In the genomic region with DNA sequence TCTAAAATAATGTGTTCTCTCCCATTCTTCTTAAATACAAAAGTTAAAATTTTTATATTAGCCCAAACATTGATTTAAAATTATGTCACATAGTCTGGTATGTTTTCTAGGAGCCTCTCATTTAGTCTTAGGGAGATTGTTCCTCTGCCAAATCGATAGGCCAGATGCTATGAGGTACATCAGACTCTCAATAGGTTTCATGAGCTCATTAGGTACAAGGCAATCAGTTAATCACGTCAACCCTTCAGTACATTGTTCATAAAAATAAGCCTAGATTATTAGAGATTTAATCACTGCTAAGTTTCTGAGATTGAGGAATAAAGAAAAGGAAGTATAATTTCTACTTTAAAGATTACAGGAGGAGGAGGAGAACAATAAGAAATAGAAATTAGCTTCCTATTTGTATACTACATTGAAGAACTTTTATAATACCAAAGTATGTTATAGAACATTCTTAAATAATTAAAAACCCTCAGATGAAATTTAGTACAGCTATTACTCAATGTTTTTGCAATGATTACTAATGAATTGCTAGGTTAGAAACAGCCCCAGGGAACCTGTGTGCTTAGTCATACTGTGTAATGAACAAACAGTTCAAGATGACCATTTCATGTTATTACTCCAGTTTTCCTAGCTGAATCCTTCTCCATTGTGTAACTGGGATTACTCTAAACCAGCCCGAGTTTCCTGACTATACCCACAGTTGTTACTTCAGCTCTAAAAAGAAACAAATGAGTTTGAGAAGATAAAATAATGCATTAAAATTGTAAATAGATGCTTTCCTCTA, we compare ENCODE assay signal across 12 cellular contexts.
A peak's percentile ranks its signal among the peaks of the same experiment; 100 is the strongest.
DNase-seq lines count a peak whose midpoint lies in the region; ATAC-seq and TF ChIP-seq lines count a peak whose summit lies in the region.
"Had no signal": no experiment of that assay in that cellular context is flagged by ENCODE, and none has a peak within 500 bp of the region (broad histone marks: within the 10 kb centered on the region; RNA-seq: fewer than 3 reads in every experiment).

No MANE protein-coding gene starts in this region.

- H3K36me3 ChIP-seq in right atrium auricular region: no peaks in the 10 kb centered on the region
- no peaks in the 10 kb centered on the region for H3K36me3 ChIP-seq in left ventricle myocardium inferior
- H3K36me3 ChIP-seq: BLaER1, right lobe of liver had no signal

- no peak for DNase-seq in Right ventricle myocardium inferior (ENCODE audit: missing footprints)
- no peak for DNase-seq in right atrium auricular region (ENCODE audit: low spot score)
- peak; percentile 86 for DNase-seq in astrocyte of the spinal cord (ENCODE audit: low read depth, low spot score)
- DNase-seq in left ventricle myocardium inferior: no peak
- DNase-seq in dorsolateral prefrontal cortex: no peak
- no peak for DNase-seq in natural killer cell treated with Interleukin-12 subunit alpha and Interleukin-12 subunit beta and Interleukin-15 and Interleukin-18, amount 100 ng/mL, for 72 hours (ENCODE audit: low spot score)
- DNase-seq in activated CD4-positive, alpha-beta memory T cell treated with anti-CD3 and anti-CD28 coated beads for 36 hours: no peak
- DNase-seq in type B pancreatic cell (ENCODE audit: extremely low spot score, unreplicated experiment): no peak
- DNase-seq: NCI-H2107, right lobe of liver had no signal

- peak; percentile 84 for ATAC-seq in Right ventricle myocardium inferior
- ATAC-seq in natural killer cell treated with Interleukin-12 subunit alpha and Interleukin-12 subunit beta and Interleukin-15 and Interleukin-18, amount 100 ng/mL, for 72 hours: no peak

- TF ChIP-seq CTCF in right atrium auricular region (IDR thresholded peaks at IDR 0.05) (no peak), astrocyte of the spinal cord (IDR thresholded peaks at IDR 0.05; ENCODE audit: low read depth, low read length) (no peak), left ventricle myocardium inferior (IDR thresholded peaks at IDR 0.05; ENCODE audit: borderline replicate concordance) (no peak), dorsolateral prefrontal cortex (IDR thresholded peaks at IDR 0.05 in 54 of 56, conservative IDR thresholded peaks at IDR 0.05 in 2 of 56; ENCODE audit: low read depth in 1 of 56, partially characterized antibody in 56 of 56) (no peak), type B pancreatic cell (conservative IDR thresholded peaks at IDR 0.05) (no peak)

- H3K4me3 ChIP-seq in right atrium auricular region (no peak overlapping the region), astrocyte of the spinal cord (ENCODE audit: low read depth, low read length) (no peak overlapping the region), left ventricle myocardium inferior (no peak overlapping the region), dorsolateral prefrontal cortex (no peak overlapping the region)
- H3K4me3 ChIP-seq: BLaER1, right lobe of liver had no signal

- CTCF ChIA-PET in activated CD4-positive, alpha-beta memory T cell treated with anti-CD3 and anti-CD28 coated beads for 36 hours (lab: Charles Lee): no interaction called here

- in situ Hi-C loops in astrocyte of the spinal cord (cut with HindIII; ENCODE audit: low sequenced_read_pairs): no loop called here

- H3K9me3 ChIP-seq in right atrium auricular region (no peaks in the 10 kb centered on the region), left ventricle myocardium inferior (replicated peaks) (no peaks in the 10 kb centered on the region)
- H3K9me3 ChIP-seq: BLaER1, right lobe of liver had no signal

- H3K27me3 ChIP-seq in right atrium auricular region: no peaks in the 10 kb centered on the region
- no peaks in the 10 kb centered on the region for H3K27me3 ChIP-seq in left ventricle myocardium inferior (ENCODE audit: low read depth)
- H3K27me3 ChIP-seq in dorsolateral prefrontal cortex: no peaks in the 10 kb centered on the region
- H3K27me3 ChIP-seq: BLaER1, right lobe of liver had no signal

- peaks cover 8% of the 10 kb centered on the region for H3K9me3 Mint-ChIP-seq in natural killer cell treated with Interleukin-12 subunit alpha and Interleukin-12 subunit beta and Interleukin-15 and Interleukin-18, amount 100 ng/mL, for 72 hours
- peaks cover 2% of the 10 kb centered on the region for H3K9me3 Mint-ChIP-seq in activated CD4-positive, alpha-beta memory T cell treated with anti-CD3 and anti-CD28 coated beads for 36 hours
- peaks cover 7% of the 10 kb centered on the region for H3K9me3 Mint-ChIP-seq in type B pancreatic cell
- H3K9me3 Mint-ChIP-seq: dendritic cell treated with granulocyte-macrophage colony-stimulating factor and Interleukin-4, amounts not matched to agents 40 ng/mL and 50 ng/mL, for 4 days had no signal

- peak overlapping the region in 1 of 2 donors; percentile 35 for H3K27ac ChIP-seq in right atrium auricular region
- peak overlapping the region; percentile 39 for H3K27ac ChIP-seq in left ventricle myocardium inferior (replicated peaks)
- H3K27ac ChIP-seq in dorsolateral prefrontal cortex: no peak overlapping the region
- H3K27ac ChIP-seq: BLaER1, right lobe of liver had no signal

- H3K4me3 Mint-ChIP-seq in natural killer cell treated with Interleukin-12 subunit alpha and Interleukin-12 subunit beta and Interleukin-15 and Interleukin-18, amount 100 ng/mL, for 72 hours: no peak overlapping the region
- H3K4me3 Mint-ChIP-seq in activated CD4-positive, alpha-beta memory T cell treated with anti-CD3 and anti-CD28 coated beads for 36 hours: no peak overlapping the region
- H3K4me3 Mint-ChIP-seq in type B pancreatic cell: no peak overlapping the region
- H3K4me3 Mint-ChIP-seq: dendritic cell treated with granulocyte-macrophage colony-stimulating factor and Interleukin-4, amounts not matched to agents 40 ng/mL and 50 ng/mL, for 4 days had no signal

- no peak overlapping the region for H3K27ac Mint-ChIP-seq in natural killer cell treated with Interleukin-12 subunit alpha and Interleukin-12 subunit beta and Interleukin-15 and Interleukin-18, amount 100 ng/mL, for 72 hours
- H3K27ac Mint-ChIP-seq in activated CD4-positive, alpha-beta memory T cell treated with anti-CD3 and anti-CD28 coated beads for 36 hours: no peak overlapping the region
- H3K27ac Mint-ChIP-seq in type B pancreatic cell: no peak overlapping the region
- H3K27ac Mint-ChIP-seq: dendritic cell treated with granulocyte-macrophage colony-stimulating factor and Interleukin-4, amounts not matched to agents 40 ng/mL and 50 ng/mL, for 4 days had no signal

- H3K27me3 Mint-ChIP-seq in natural killer cell treated with Interleukin-12 subunit alpha and Interleukin-12 subunit beta and Interleukin-15 and Interleukin-18, amount 100 ng/mL, for 72 hours: no peaks in the 10 kb centered on the region
- H3K27me3 Mint-ChIP-seq in activated CD4-positive, alpha-beta memory T cell treated with anti-CD3 and anti-CD28 coated beads for 36 hours: no peaks in the 10 kb centered on the region
- H3K27me3 Mint-ChIP-seq in type B pancreatic cell: no peaks in the 10 kb centered on the region
- H3K27me3 Mint-ChIP-seq: dendritic cell treated with granulocyte-macrophage colony-stimulating factor and Interleukin-4, amounts not matched to agents 40 ng/mL and 50 ng/mL, for 4 days had no signal

- peaks cover 6% of the 10 kb centered on the region for H3K36me3 Mint-ChIP-seq in natural killer cell treated with Interleukin-12 subunit alpha and Interleukin-12 subunit beta and Interleukin-15 and Interleukin-18, amount 100 ng/mL, for 72 hours
- H3K36me3 Mint-ChIP-seq in activated CD4-positive, alpha-beta memory T cell treated with anti-CD3 and anti-CD28 coated beads for 36 hours: no peaks in the 10 kb centered on the region
- peaks cover 23% of the 10 kb centered on the region for H3K36me3 Mint-ChIP-seq in type B pancreatic cell

- intact Hi-C loops in Right ventricle myocardium inferior (cut with DNase I) (no loop called here), left ventricle myocardium inferior (cut with micrococcal nuclease) (no loop called here), dorsolateral prefrontal cortex (cut with DNase I) (no loop called here)
- intact Hi-C loops in activated CD4-positive, alpha-beta memory T cell treated with anti-CD3 and anti-CD28 coated beads for 36 hours (cut with micrococcal nuclease): no loop called here

- POLR2A ChIA-PET in activated CD4-positive, alpha-beta memory T cell treated with anti-CD3 and anti-CD28 coated beads for 36 hours (lab: Charles Lee): no interaction called here

- H3K4me1 Mint-ChIP-seq in natural killer cell treated with Interleukin-12 subunit alpha and Interleukin-12 subunit beta and Interleukin-15 and Interleukin-18, amount 100 ng/mL, for 72 hours (ENCODE audit: low read depth in 2 of 2): no peaks in the 10 kb centered on the region
- no peaks in the 10 kb centered on the region for H3K4me1 Mint-ChIP-seq in activated CD4-positive, alpha-beta memory T cell treated with anti-CD3 and anti-CD28 coated beads for 36 hours (ENCODE audit: low read depth)
- H3K4me1 Mint-ChIP-seq in type B pancreatic cell (ENCODE audit: unreplicated experiment): peaks cover 7% of the 10 kb centered on the region

- no peaks in the 10 kb centered on the region for H3K4me1 ChIP-seq in right atrium auricular region
- no peaks in the 10 kb centered on the region for H3K4me1 ChIP-seq in left ventricle myocardium inferior
- H3K4me1 ChIP-seq: BLaER1, right lobe of liver had no signal
